In the genomic region with DNA sequence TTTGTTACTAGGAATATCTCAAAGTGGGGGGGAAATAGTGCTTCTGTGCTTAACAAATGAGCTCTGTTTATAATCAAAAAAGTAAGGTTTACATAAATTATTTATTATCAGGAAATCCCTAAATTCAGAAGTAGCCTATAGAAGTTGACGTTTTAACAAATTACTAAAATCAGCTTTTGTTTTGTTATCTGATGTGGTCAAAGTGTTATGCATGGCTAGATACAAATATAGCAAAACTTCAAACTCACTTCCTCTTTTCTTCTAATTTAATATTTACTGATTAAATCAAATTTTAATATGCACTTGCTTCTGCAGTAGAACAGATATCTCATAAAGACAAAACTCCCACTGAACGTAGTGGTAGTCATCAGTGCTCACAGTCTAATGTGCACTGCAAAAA, we compare ENCODE assay signal across 23 cellular contexts. TPM values are rescaled to one million over a fixed set of nuclear protein-coding genes. Genes with fewer than 3 reads are reported as not detected.
DNase-seq lines count a peak whose midpoint lies in the region; ATAC-seq and TF ChIP-seq lines count a peak whose summit lies in the region.
"Had no signal": no experiment of that assay in that cellular context is flagged by ENCODE, and none has a peak within 500 bp of the region (broad histone marks: within the 10 kb centered on the region; RNA-seq: fewer than 3 reads in every experiment).

No MANE protein-coding gene starts in this region.

- H3K36me3 ChIP-seq in DOHH2 (ENCODE audit: control insufficient read depth, low read length) (no peaks in the 10 kb centered on the region), Karpas-422 (ENCODE audit: insufficient read depth, low read length) (no peaks in the 10 kb centered on the region; the same call in 1 of the 2 replicates)
- H3K36me3 ChIP-seq: MG63, SJCRH30 had no signal

- H2AFZ ChIP-seq in Karpas-422 (ENCODE audit: low read length): peak overlapping the region; percentile 33

- no peaks in the 10 kb centered on the region for H3K9me2 ChIP-seq in DOHH2 (replicated peaks; ENCODE audit: control insufficient read depth, low read length)
- H3K9me2 ChIP-seq in Karpas-422 (replicated peaks; ENCODE audit: insufficient read depth, low read length): no peaks in the 10 kb centered on the region

- H3K4me1 ChIP-seq in DOHH2 (ENCODE audit: control insufficient read depth, low read length) (peaks cover 17% of the 10 kb centered on the region), Karpas-422 (ENCODE audit: low read length) (peaks cover 68% of the 10 kb centered on the region)
- H3K4me1 ChIP-seq: SJCRH30 had no signal

- no peaks in the 10 kb centered on the region for H3K79me2 ChIP-seq in DOHH2 (ENCODE audit: control insufficient read depth, low read length)
- no peaks in the 10 kb centered on the region for H3K79me2 ChIP-seq in Karpas-422 (ENCODE audit: low read length)

- no peak overlapping the region for H3K27ac ChIP-seq in DOHH2 (ENCODE audit: low read depth, low read length)
- peak overlapping the region; percentile 84 for H3K27ac ChIP-seq in Karpas-422 (ENCODE audit: low read length)
- H3K27ac ChIP-seq: SJCRH30 had no signal

- H3K4me2 ChIP-seq in DOHH2 (ENCODE audit: low read length) (peak overlapping the region; percentile 48), Karpas-422 (ENCODE audit: low read depth, low read length, poor library complexity, severe bottlenecking) (peak overlapping the region; percentile 41)

- H3K4me3 ChIP-seq in DOHH2 (ENCODE audit: low read length) (no peak overlapping the region), Karpas-422 (ENCODE audit: low read length) (no peak overlapping the region)
- H3K4me3 ChIP-seq: MG63, SJCRH30 had no signal

- peak; percentile 42 for ATAC-seq in GM18907 (IDR thresholded peaks at IDR 0.05; ENCODE audit: unreplicated experiment)
- no peak for ATAC-seq in GM21367 (IDR thresholded peaks at IDR 0.05; ENCODE audit: unreplicated experiment)
- ATAC-seq in HG02798 (IDR thresholded peaks at IDR 0.05; ENCODE audit: poor library complexity, unreplicated experiment): no peak
- ATAC-seq: CD8-positive, alpha-beta T cell had no signal

- peaks cover 6% of the 10 kb centered on the region; the same call in 1 of the 2 replicates for H3F3A ChIP-seq in DOHH2 (ENCODE audit: control insufficient read depth, insufficient read depth)

- peaks cover 10% of the 10 kb centered on the region; the same call in 1 of the 2 replicates for H3K9me3 ChIP-seq in DOHH2 (ENCODE audit: control insufficient read depth, insufficient read depth, low read length)
- H3K9me3 ChIP-seq in Karpas-422 (ENCODE audit: low read length): no peaks in the 10 kb centered on the region; the same call in 1 of the 2 replicates
- H3K9me3 ChIP-seq: MG63, SJCRH30 had no signal

- H3K27me3 ChIP-seq in DOHH2 (ENCODE audit: control insufficient read depth, low read length) (no peaks in the 10 kb centered on the region), Karpas-422 (ENCODE audit: low read length) (no peaks in the 10 kb centered on the region)
- H3K27me3 ChIP-seq: MG63, SJCRH30 had no signal

- no peak for TF ChIP-seq CTCF in DOHH2 (IDR thresholded peaks at IDR 0.05; ENCODE audit: low read depth, low read length, poor library complexity, severe bottlenecking)

- DNase-seq in Karpas-422 (peak; percentile 69), germinal center (ENCODE audit: low spot score) (peak; percentile 2), SKM-1 treated with dmso at 0.1 percent for 144 hours (lab: John Stamatoyannopoulos, UW; ENCODE audit: unreplicated experiment) (no peak)
- DNase-seq: ACHN; C1 segment of cervical spinal cord; CD8-positive, alpha-beta T cell; DND-41; MG63; NCI-H1105; NCI-H2081 treated with DMSO at 0.1 percent for 48 hours; NCI-H2171 treated with DMSO at 0.1 percent for 48 hours; NCI-H524 treated with DMSO at 0.1 percent for 48 hours; NCI-H82; OCI-M1; SJCRH30; T1000 had no signal

- no peaks in the 10 kb centered on the region for H4K20me1 ChIP-seq in DOHH2 (ENCODE audit: control insufficient read depth, insufficient read depth, low read depth, low read length)
- no peaks in the 10 kb centered on the region for H4K20me1 ChIP-seq in Karpas-422 (ENCODE audit: insufficient read depth, low read depth, low read length)

- H3K9ac ChIP-seq in Karpas-422 (ENCODE audit: low read length): no peak overlapping the region

RNA-seq across cellular contexts. Expression of a gene that starts 47.5 kb away (rescaled TPM):
- total RNA-seq in Karpas-422 (2014; rRNA removed; shearing (Covaris generic); ENCODE audit: low replicate concordance): not detected in 2 replicates
- total RNA-seq: CD8-positive, alpha-beta T cell; G401; H4; LHCN-M2; SJCRH30 had no signal
